In genomic region chr2:138689705-138690104, GRCh38 we compare ENCODE assay signal across 9 cellular contexts.
DNase-seq lines count a peak whose midpoint lies in the region; ATAC-seq and TF ChIP-seq lines count a peak whose summit lies in the region.
"Had no signal": no experiment of that assay in that cellular context is flagged by ENCODE, and none has a peak within 500 bp of the region (broad histone marks: within the 10 kb centered on the region; RNA-seq: fewer than 3 reads in every experiment).

No MANE protein-coding gene starts in this region.

- intact Hi-C loops in left ventricle myocardium inferior (cut with micrococcal nuclease) (no loop called here), left lung (cut with DNase I) (no loop called here)

- no peak overlapping the region for H2AFZ ChIP-seq in OCI-LY3 (ENCODE audit: low read depth, low read length)

- no peak overlapping the region for H3K4me3 ChIP-seq in OCI-LY3 (ENCODE audit: low read length)
- no peak overlapping the region for H3K4me3 ChIP-seq in left ventricle myocardium inferior
- H3K4me3 ChIP-seq in left lung = no peak overlapping the region

- no peak overlapping the region for H3K9ac ChIP-seq in OCI-LY3 (ENCODE audit: low read length)

- no peaks in the 10 kb centered on the region for H3K79me2 ChIP-seq in OCI-LY3 (ENCODE audit: low read length)

- H3K4me2 ChIP-seq in OCI-LY3 (ENCODE audit: low read length) = 0 out of 2 replicates have a peak overlapping the region, but pooled peaks have one; percentile 12

- H3K9me3 ChIP-seq in OCI-LY3 (ENCODE audit: insufficient read depth, low read length) (no peaks in the 10 kb centered on the region), left ventricle myocardium inferior (replicated peaks) (no peaks in the 10 kb centered on the region), left lung (no peaks in the 10 kb centered on the region)

- ATAC-seq in GM18511 (IDR thresholded peaks at IDR 0.05; ENCODE audit: unreplicated experiment) = peak; percentile 71
- peak; percentile 53 for ATAC-seq in HG02759 (IDR thresholded peaks at IDR 0.05; ENCODE audit: unreplicated experiment)
- ATAC-seq in left lung = no peak

- TF ChIP-seq CTCF in OCI-LY3 (IDR thresholded peaks at IDR 0.05; ENCODE audit: low read depth, low read length) (no peak), left ventricle myocardium inferior (IDR thresholded peaks at IDR 0.05; ENCODE audit: borderline replicate concordance) (no peak), left lung (IDR thresholded peaks at IDR 0.05) (no peak)

- H4K20me1 ChIP-seq in OCI-LY3 (ENCODE audit: insufficient read depth, low read length) = no peaks in the 10 kb centered on the region

- H3K27me3 ChIP-seq in OCI-LY3 (ENCODE audit: low read depth, low read length) (no peaks in the 10 kb centered on the region), left ventricle myocardium inferior (ENCODE audit: low read depth) (no peaks in the 10 kb centered on the region), left lung (no peaks in the 10 kb centered on the region)

- H3K27ac ChIP-seq in OCI-LY3 (ENCODE audit: low read length) (no peak overlapping the region), left ventricle myocardium inferior (replicated peaks) (no peak overlapping the region), left lung (no peak overlapping the region)

- H3K36me3 ChIP-seq in OCI-LY3 (replicated peaks; ENCODE audit: low read depth, low read length) (no peaks in the 10 kb centered on the region), left ventricle myocardium inferior (no peaks in the 10 kb centered on the region), left lung (no peaks in the 10 kb centered on the region)

- H3K4me1 ChIP-seq in OCI-LY3 (ENCODE audit: low read length) (peaks cover 9% of the 10 kb centered on the region), left ventricle myocardium inferior (no peaks in the 10 kb centered on the region), left lung (no peaks in the 10 kb centered on the region)

- peak; percentile 65 for DNase-seq in medulla oblongata (ENCODE audit: extremely low spot score)
- DNase-seq in left ventricle myocardium inferior = no peak
- DNase-seq in NCI-H1417 treated with DMSO at 0.1 percent for 48 hours (lab: John Stamatoyannopoulos, UW) = no peak
- DNase-seq in left lung = no peak
- DNase-seq: DMS53, nephron progenitor cell had no signal
